In the genomic region with DNA sequence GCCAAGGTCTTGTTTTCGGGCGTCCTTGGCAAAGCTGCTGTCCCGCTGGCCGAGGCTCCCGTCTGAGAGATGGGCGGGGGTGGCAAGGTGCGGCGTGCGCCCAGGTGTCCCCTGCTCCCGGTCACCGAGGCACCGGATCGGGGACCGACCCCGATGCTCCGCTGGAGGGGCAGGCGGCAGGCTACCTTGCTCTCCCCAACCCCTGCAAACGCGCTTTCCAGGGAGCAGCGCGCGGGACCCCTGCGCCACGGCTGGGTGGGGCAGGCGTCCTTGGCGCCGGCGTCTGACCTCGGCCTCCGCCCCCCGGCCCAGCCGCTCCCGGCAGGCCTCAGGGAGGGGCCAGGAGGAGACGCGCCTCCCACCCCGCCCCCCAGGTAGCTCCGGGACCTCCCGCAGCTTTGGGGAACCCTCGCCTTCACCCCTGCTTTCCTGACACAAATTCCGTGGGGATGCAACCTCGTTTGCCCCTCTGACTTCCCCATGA, we compare ENCODE assay signal across 7 cellular contexts. TPM values are rescaled to one million over a fixed set of nuclear protein-coding genes. Genes with fewer than 3 reads are reported as not detected.
A peak's percentile ranks its signal among the peaks of the same experiment; 100 is the strongest.
DNase-seq lines count a peak whose midpoint lies in the region; TF ChIP-seq lines count a peak whose summit lies in the region.

No MANE protein-coding gene starts in this region.

- peak overlapping the region; percentile 50 for H3K4me3 ChIP-seq in GM23248
- H3K4me3 ChIP-seq in epithelial cell of proximal tubule (ENCODE audit: low read depth, low read length), result peak overlapping the region; percentile 70
- H3K4me3 ChIP-seq in parathyroid adenoma (ENCODE audit: low read depth, low read length), result peak overlapping the region; percentile 64

- H3K9me2 ChIP-seq in GM23248 (ENCODE audit: insufficient read depth), result no peaks in the 10 kb centered on the region

- peaks cover 10% of the 10 kb centered on the region for H3F3A ChIP-seq in GM23248 (ENCODE audit: insufficient read depth)

- WGBS in GM23248 (ENCODE audit: low coverage in 1 of 2, low lambda C conversion rate in 2 of 2, missing lambda C conversion rate in 2 of 2), 2 experiments, result 0 to 1% methylated on average over 17 to 32 of the region's 41 CpGs

- DNase-seq in GM23248 (no peak), epithelial cell of proximal tubule (ENCODE audit: low read depth) (no peak), putamen (ENCODE audit: low spot score) (no peak), ACHN (no peak), superior temporal gyrus (ENCODE audit: extremely low spot score) (no peak)

- H3K4me2 ChIP-seq in GM23248 (ENCODE audit: unreplicated experiment) (peak overlapping the region; percentile 33), parathyroid adenoma (ENCODE audit: low read length) (peak overlapping the region; percentile 89)

- H3K36me3 ChIP-seq in GM23248 (ENCODE audit: low read depth) (no peaks in the 10 kb centered on the region), parathyroid adenoma (ENCODE audit: control insufficient read depth, insufficient read depth, low read length) (no peaks in the 10 kb centered on the region)

- H3K27me3 ChIP-seq in GM23248 (replicated peaks; ENCODE audit: insufficient read depth) (peaks cover 21% of the 10 kb centered on the region), parathyroid adenoma (ENCODE audit: control insufficient read depth, insufficient read depth, low read length) (no peaks in the 10 kb centered on the region)

- H2AFZ ChIP-seq in GM23248 (no peak overlapping the region; the same call in 1 of the 2 replicates), parathyroid adenoma (peak overlapping the region; percentile 79)

- peak; percentile 43; the same call in 1 of the 2 replicates for TF ChIP-seq POLR2A in Raji (IDR thresholded peaks at IDR 0.05; ENCODE audit: insufficient read depth, low read depth, low read length)

- in situ Hi-C loops in GM23248 (cut with MboI) (no loop called here), ACHN (cut with HindIII; ENCODE audit: low pct_ligation_motif_present, low pct_unique_long_range_greater_than_20kb, low sequenced_read_pairs) (no loop called here)

- H3K4me1 ChIP-seq in GM23248 (ENCODE audit: insufficient read depth) (no peaks in the 10 kb centered on the region), parathyroid adenoma (peaks cover 7% of the 10 kb centered on the region)

- no peaks in the 10 kb centered on the region for H4K20me1 ChIP-seq in GM23248 (ENCODE audit: insufficient read depth)

- H3K27ac ChIP-seq in GM23248 (no peak overlapping the region), parathyroid adenoma (peak overlapping the region; percentile 61)

- H3K9me3 ChIP-seq in GM23248 (ENCODE audit: low read depth) (no peaks in the 10 kb centered on the region), parathyroid adenoma (ENCODE audit: control insufficient read depth, low read length) (no peaks in the 10 kb centered on the region)

- H3K9ac ChIP-seq in GM23248 (no peak overlapping the region), parathyroid adenoma (peak overlapping the region; percentile 0)

- TF ChIP-seq CTCF in epithelial cell of proximal tubule (conservative IDR thresholded peaks at IDR 0.05; ENCODE audit: low read depth, low read length) (no peak), parathyroid adenoma (IDR thresholded peaks at IDR 0.05) (no peak)

- no peaks in the 10 kb centered on the region for H3K79me2 ChIP-seq in GM23248 (ENCODE audit: insufficient read depth)
- H3K79me2 ChIP-seq in parathyroid adenoma, result peaks cover 3% of the 10 kb centered on the region

RNA-seq across cellular contexts. Expression of a gene that starts 0.6 kb away (rescaled TPM):
- total RNA-seq in GM23248 (2014; rRNA removed; shearing (Covaris generic)), result 0.32 and 0.38 TPM in 2 replicates
- 0.09 and 0.16 TPM in 2 replicates for polyA plus RNA-seq in GM23248 (2016; fragmentation: Nextera tagmentation; extraction: Ambion mirVana)
- total RNA-seq in epithelial cell of proximal tubule, result 3.1 and 4.3 TPM in 2 replicates

RNA-seq across cellular contexts. Expression of a gene that starts 16.9 kb away (rescaled TPM):
- total RNA-seq in GM23248 (2014; rRNA removed; shearing (Covaris generic)), result 17.5 and 33.9 TPM in 2 replicates
- polyA plus RNA-seq in GM23248 (2016; fragmentation: Nextera tagmentation; extraction: Ambion mirVana), result 19.9 and 20.7 TPM in 2 replicates
- total RNA-seq in epithelial cell of proximal tubule, result 23.4 and 31.5 TPM in 2 replicates

RNA-seq across cellular contexts. Expression of a gene that starts 39.8 kb away (rescaled TPM):
- total RNA-seq in GM23248 (2014; rRNA removed; shearing (Covaris generic)), result 203 and 221 TPM in 2 replicates
- polyA plus RNA-seq in GM23248 (2016; fragmentation: Nextera tagmentation; extraction: Ambion mirVana), result 232 and 237 TPM in 2 replicates
- total RNA-seq in epithelial cell of proximal tubule, result 392 and 572 TPM in 2 replicates
